In the genomic region with DNA sequence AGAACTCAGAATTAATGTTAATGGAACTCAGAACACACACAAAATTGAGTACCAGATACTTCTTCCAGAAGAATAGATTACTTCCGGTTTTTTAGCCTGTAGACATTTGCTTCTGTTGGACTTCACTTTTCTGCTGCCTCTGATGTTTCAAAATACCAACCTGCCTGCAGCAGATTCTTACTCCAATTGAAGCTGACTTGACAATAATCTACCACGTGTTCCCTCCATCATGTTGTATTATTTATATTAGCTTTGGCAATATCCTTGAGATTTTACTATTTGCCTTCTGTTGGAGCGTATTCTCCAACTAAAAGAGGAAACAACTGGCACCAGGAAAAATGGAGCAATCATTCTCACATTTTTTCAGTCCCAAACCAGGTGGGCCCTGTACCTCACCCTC, we compare ENCODE assay signal across 31 cellular contexts.
"Had no signal": no experiment of that assay in that cellular context is flagged by ENCODE, and none has a peak within 500 bp of the region (broad histone marks: within the 10 kb centered on the region; RNA-seq: fewer than 3 reads in every experiment).

No MANE protein-coding gene starts in this region.

- H3K27me3 Mint-ChIP-seq: activated CD4-positive, alpha-beta memory T cell treated with anti-CD3 and anti-CD28 coated beads, Interleukin-2, amount 10 ng/mL, durations not matched to agents 7 days and 5 days; activated CD8-positive, alpha-beta memory T cell treated with anti-CD3 and anti-CD28 coated beads, Interleukin-2, amount 10 ng/mL, durations not matched to agents 7 days and 5 days; activated naive CD8-positive, alpha-beta T cell; activated naive CD8-positive, alpha-beta T cell treated with anti-CD3 and anti-CD28 coated beads, Interleukin-2, amount 50 U/mL, for 24 hours had no signal

- DNase-seq: activated CD4-positive, alpha-beta memory T cell treated with anti-CD3 and anti-CD28 coated beads, Interleukin-2, amount 10 ng/mL, durations not matched to agents 7 days and 5 days; activated CD4-positive, alpha-beta T cell treated with anti-CD3 and anti-CD28 coated beads for 1 hour; activated CD4-positive, alpha-beta T cell treated with anti-CD3 and anti-CD28 coated beads for 48 hours; activated CD4-positive, CD25-positive, alpha-beta regulatory T cell; activated CD8-positive, alpha-beta memory T cell treated with anti-CD3 and anti-CD28 coated beads for 24 hours; activated CD8-positive, alpha-beta memory T cell treated with anti-CD3 and anti-CD28 coated beads, Interleukin-2, amount 10 ng/mL, durations not matched to agents 7 days and 5 days; activated CD8-positive, alpha-beta memory T cell treated with anti-CD3 and anti-CD28 coated beads, Interleukin-2, amount 50 U/mL, for 48 hours; activated effector memory CD4-positive, alpha-beta T cell treated with Interleukin-2 at 50 U/mL for 16 hours; activated naive CD4-positive, alpha-beta T cell treated with anti-CD3 and anti-CD28 coated beads, Interleukin-2, amount 10 ng/mL, durations not matched to agents 7 days and 5 days; activated naive CD8-positive, alpha-beta T cell treated with anti-CD3 and anti-CD28 coated beads, Interleukin-2, amount 50 U/mL, for 24 hours; anterior cingulate cortex; caudate nucleus; cerebellar nuclear complex; cortex of kidney; MV-4-11; NCI-H1092; NCI-H1436 treated with DMSO at 0.1 percent for 48 hours; NCI-H1694 treated with DMSO at 0.1 percent for 48 hours; NCI-H2029; NCI-H345; NCI-H524 treated with DMSO at 0.1 percent for 48 hours; NK-92 treated with Interleukin-12 subunit alpha and Interleukin-12 subunit beta, amount 100 ng/mL, for 24 hours; PC-9; T1000; WERI-Rb-1 had no signal

- H3K27ac Mint-ChIP-seq: activated CD4-positive, alpha-beta memory T cell treated with anti-CD3 and anti-CD28 coated beads, Interleukin-2, amount 10 ng/mL, durations not matched to agents 7 days and 5 days; activated CD8-positive, alpha-beta memory T cell treated with anti-CD3 and anti-CD28 coated beads, Interleukin-2, amount 10 ng/mL, durations not matched to agents 7 days and 5 days; activated naive CD4-positive, alpha-beta T cell treated with anti-CD3 and anti-CD28 coated beads, Interleukin-2, amount 10 ng/mL, durations not matched to agents 7 days and 5 days; activated naive CD8-positive, alpha-beta T cell; activated naive CD8-positive, alpha-beta T cell treated with anti-CD3 and anti-CD28 coated beads, Interleukin-2, amount 50 U/mL, for 24 hours; brain had no signal

- ATAC-seq: activated CD8-positive, alpha-beta memory T cell treated with anti-CD3 and anti-CD28 coated beads, Interleukin-2, amount 10 ng/mL, durations not matched to agents 7 days and 5 days; activated naive CD8-positive, alpha-beta T cell treated with anti-CD3 and anti-CD28 coated beads, Interleukin-2, amount 50 U/mL, for 24 hours; Right ventricle myocardium inferior; SK-N-SH treated with all-trans-retinoic acid at 6 μM for 48 hours had no signal

- H3K27me3 ChIP-seq: SJSA1 had no signal

- H3K4me3 ChIP-seq: PC-9, SJSA1 had no signal

- H3K36me3 Mint-ChIP-seq: activated naive CD8-positive, alpha-beta T cell had no signal

- H3K4me2 ChIP-seq: PC-9 had no signal

- H3K4me3 Mint-ChIP-seq: activated CD4-positive, alpha-beta memory T cell treated with anti-CD3 and anti-CD28 coated beads, Interleukin-2, amount 10 ng/mL, durations not matched to agents 7 days and 5 days; activated CD8-positive, alpha-beta memory T cell treated with anti-CD3 and anti-CD28 coated beads, Interleukin-2, amount 10 ng/mL, durations not matched to agents 7 days and 5 days; activated naive CD4-positive, alpha-beta T cell treated with anti-CD3 and anti-CD28 coated beads, Interleukin-2, amount 10 ng/mL, durations not matched to agents 7 days and 5 days; activated naive CD8-positive, alpha-beta T cell; activated naive CD8-positive, alpha-beta T cell treated with anti-CD3 and anti-CD28 coated beads, Interleukin-2, amount 50 U/mL, for 24 hours had no signal

- H3K9me3 ChIP-seq: SJSA1 had no signal

- H3K27ac ChIP-seq: PC-9, RWPE1, SJSA1, WERI-Rb-1 had no signal

- H2AFZ ChIP-seq: PC-9 had no signal
